Comparison of ENCODE assay signal across 9 cellular contexts in genomic region chr17:81118308-81119221, GRCh38. TPM values are rescaled to one million over a fixed set of nuclear protein-coding genes. Genes with fewer than 3 reads are reported as not detected.
DNase-seq lines count a peak whose midpoint lies in the region; ATAC-seq and TF ChIP-seq lines count a peak whose summit lies in the region.
"Had no signal": no experiment of that assay in that cellular context is flagged by ENCODE, and none has a peak within 500 bp of the region (broad histone marks: within the 10 kb centered on the region; RNA-seq: fewer than 3 reads in every experiment).

No MANE protein-coding gene starts in this region.

- H3K4me3 Mint-ChIP-seq in activated T-cell treated with anti-CD3 and anti-CD28 coated beads, Interleukin-2, amount 50 U/mL, for 24 hours, result peak overlapping the region; percentile 23
- no peak overlapping the region for H3K4me3 Mint-ChIP-seq in activated naive CD8-positive, alpha-beta T cell treated with anti-CD3 and anti-CD28 coated beads, Interleukin-2, amount 10 ng/mL, durations not matched to agents 7 days and 5 days
- peak overlapping the region; percentile 64 for H3K4me3 Mint-ChIP-seq in type B pancreatic cell

- H3K9me3 ChIP-seq in iPS-18c (ENCODE audit: control insufficient read depth, insufficient read depth, low read length), result no peaks in the 10 kb centered on the region

- H3K4me3 ChIP-seq in iPS-18c (ENCODE audit: insufficient read depth, low read depth, low read length), result peak overlapping the region; percentile 53; the same call in 1 of the 2 replicates

- H3K27me3 Mint-ChIP-seq in activated T-cell treated with anti-CD3 and anti-CD28 coated beads, Interleukin-2, amount 50 U/mL, for 24 hours, result no peaks in the 10 kb centered on the region
- no peaks in the 10 kb centered on the region for H3K27me3 Mint-ChIP-seq in activated naive CD8-positive, alpha-beta T cell treated with anti-CD3 and anti-CD28 coated beads, Interleukin-2, amount 10 ng/mL, durations not matched to agents 7 days and 5 days
- no peaks in the 10 kb centered on the region for H3K27me3 Mint-ChIP-seq in type B pancreatic cell

- H3K9me3 Mint-ChIP-seq in activated T-cell treated with anti-CD3 and anti-CD28 coated beads, Interleukin-2, amount 50 U/mL, for 24 hours, result no peaks in the 10 kb centered on the region
- H3K9me3 Mint-ChIP-seq in activated naive CD8-positive, alpha-beta T cell treated with anti-CD3 and anti-CD28 coated beads, Interleukin-2, amount 10 ng/mL, durations not matched to agents 7 days and 5 days, result no peaks in the 10 kb centered on the region
- no peaks in the 10 kb centered on the region for H3K9me3 Mint-ChIP-seq in type B pancreatic cell

- DNase-seq in activated T-cell treated with anti-CD3 and anti-CD28 coated beads, Interleukin-2, amount 50 U/mL, for 24 hours, result no peak
- no peak for DNase-seq in activated T-cell treated with anti-CD3 and anti-CD28 coated beads, Interleukin-2, amount 50 U/mL, for 48 hours
- no peak for DNase-seq in activated naive CD8-positive, alpha-beta T cell treated with anti-CD3 and anti-CD28 coated beads, Interleukin-2, amount 10 ng/mL, durations not matched to agents 7 days and 5 days
- DNase-seq in type B pancreatic cell (ENCODE audit: extremely low spot score, unreplicated experiment) (no peak), A172 (ENCODE audit: low spot score) (no peak), putamen (ENCODE audit: low spot score) (no peak), occipital lobe (lab: John Stamatoyannopoulos, UW) (no peak)

- ATAC-seq in activated naive CD8-positive, alpha-beta T cell treated with anti-CD3 and anti-CD28 coated beads, Interleukin-2, amount 10 ng/mL, durations not matched to agents 7 days and 5 days (ENCODE audit: low read depth), result no peak

- H3K27ac Mint-ChIP-seq in activated T-cell treated with anti-CD3 and anti-CD28 coated beads, Interleukin-2, amount 50 U/mL, for 24 hours, result no peak overlapping the region
- peak overlapping the region; percentile 34 for H3K27ac Mint-ChIP-seq in activated naive CD8-positive, alpha-beta T cell treated with anti-CD3 and anti-CD28 coated beads, Interleukin-2, amount 10 ng/mL, durations not matched to agents 7 days and 5 days
- H3K27ac Mint-ChIP-seq in type B pancreatic cell, result peak overlapping the region; percentile 70

- no peak for TF ChIP-seq CTCF in type B pancreatic cell (conservative IDR thresholded peaks at IDR 0.05)

- peaks cover 2% of the 10 kb centered on the region for H3K4me1 Mint-ChIP-seq in activated T-cell treated with anti-CD3 and anti-CD28 coated beads, Interleukin-2, amount 50 U/mL, for 24 hours (ENCODE audit: low read depth)
- no peaks in the 10 kb centered on the region for H3K4me1 Mint-ChIP-seq in activated naive CD8-positive, alpha-beta T cell treated with anti-CD3 and anti-CD28 coated beads, Interleukin-2, amount 10 ng/mL, durations not matched to agents 7 days and 5 days
- peaks cover 9% of the 10 kb centered on the region for H3K4me1 Mint-ChIP-seq in type B pancreatic cell (ENCODE audit: unreplicated experiment)

- POLR2A ChIA-PET in activated naive CD8-positive, alpha-beta T cell treated with anti-CD3 and anti-CD28 coated beads, Interleukin-2, amount 10 ng/mL, durations not matched to agents 7 days and 5 days (lab: Charles Lee), result no interaction called here

- no peaks in the 10 kb centered on the region for H3K36me3 Mint-ChIP-seq in activated T-cell treated with anti-CD3 and anti-CD28 coated beads, Interleukin-2, amount 50 U/mL, for 24 hours (ENCODE audit: low read depth)
- H3K36me3 Mint-ChIP-seq in activated naive CD8-positive, alpha-beta T cell treated with anti-CD3 and anti-CD28 coated beads, Interleukin-2, amount 10 ng/mL, durations not matched to agents 7 days and 5 days, result no peaks in the 10 kb centered on the region
- H3K36me3 Mint-ChIP-seq in type B pancreatic cell, result no peaks in the 10 kb centered on the region

RNA-seq across cellular contexts. Expression of gene PVALEF, which starts 46.7 kb away (rescaled TPM):
- not detected for total RNA-seq in activated naive CD8-positive, alpha-beta T cell treated with anti-CD3 and anti-CD28 coated beads, Interleukin-2, amount 10 ng/mL, durations not matched to agents 7 days and 5 days
- total RNA-seq in type B pancreatic cell (ENCODE audit: low replicate concordance) (0.21 TPM in 1 of 2 replicates, not detected in the other), occipital lobe (not detected)
- total RNA-seq in A172 (2014; rRNA removed; shearing (Covaris generic)), result not detected in 2 replicates
- total RNA-seq: myocyte had no signal

RNA-seq across cellular contexts. Expression of gene AATK, which starts 47.5 kb away (rescaled TPM):
- total RNA-seq in activated naive CD8-positive, alpha-beta T cell treated with anti-CD3 and anti-CD28 coated beads, Interleukin-2, amount 10 ng/mL, durations not matched to agents 7 days and 5 days, result 1 to 10 TPM; 1.2 to 1.4 TPM
- 4.6 and 6.4 TPM in 2 replicates for total RNA-seq in type B pancreatic cell (ENCODE audit: low replicate concordance)
- 0.28 and 0.41 TPM in 2 replicates for total RNA-seq in A172 (2014; rRNA removed; shearing (Covaris generic))
- total RNA-seq in occipital lobe, result 10.1 TPM
